In the genomic region with DNA sequence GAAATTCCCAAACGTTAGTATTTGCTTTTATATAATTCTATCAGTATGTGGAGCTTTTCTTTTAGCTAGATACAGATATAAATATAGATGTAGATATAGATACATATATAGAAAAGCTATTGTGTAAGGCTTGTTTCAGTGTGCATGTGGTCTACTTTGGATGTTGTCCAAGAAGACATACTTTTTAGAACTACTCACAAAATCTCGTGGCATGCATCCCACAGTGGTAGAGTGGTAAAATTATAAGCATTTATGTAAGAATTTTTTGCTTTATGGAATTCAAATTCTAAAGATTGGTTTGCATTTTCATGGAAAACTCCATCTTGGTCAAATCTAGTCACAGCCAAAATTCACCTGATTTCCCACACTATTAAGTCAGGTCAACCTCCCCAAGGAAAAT, we compare ENCODE assay signal across 22 cellular contexts.
DNase-seq lines count a peak whose midpoint lies in the region; ATAC-seq and TF ChIP-seq lines count a peak whose summit lies in the region.
"Had no signal": no experiment of that assay in that cellular context is flagged by ENCODE, and none has a peak within 500 bp of the region (broad histone marks: within the 10 kb centered on the region; RNA-seq: fewer than 3 reads in every experiment).

No MANE protein-coding gene starts in this region.

- DNase-seq in AG04449 (ENCODE audit: low read depth, low spot score) (peak; percentile 51), LHCN-M2 (ENCODE audit: low read depth) (peak; percentile 64), astrocyte of the hippocampus (ENCODE audit: low read depth, low spot score) (peak; percentile 52), fibroblast of villous mesenchyme (ENCODE audit: low read depth) (peak; percentile 30), DMS53 treated with DMSO at 0.1 percent for 48 hours (lab: John Stamatoyannopoulos, UW; ENCODE audit: unreplicated experiment) (no peak), GM23338 (ENCODE audit: low spot score) (no peak), NCI-H1092 treated with DMSO at 0.1 percent for 48 hours (lab: John Stamatoyannopoulos, UW) (no peak)
- DNase-seq: activated CD4-positive, alpha-beta T cell treated with anti-CD3 and anti-CD28 coated beads, Interleukin-2, amount 10 ng/mL, durations not matched to agents 7 days and 5 days; activated naive CD4-positive, alpha-beta T cell treated with Interleukin-2 at 50 U/mL for 16 hours; CD8-positive, alpha-beta T cell; effector CD4-positive, alpha-beta T cell; gastrocnemius medialis; mucosa of descending colon; NCI-H1092; Peyer's patch; right cardiac atrium; SW 1271 had no signal

- H3K4me1 Mint-ChIP-seq in GM23338 = no peaks in the 10 kb centered on the region
- H3K4me1 Mint-ChIP-seq: activated CD4-positive, alpha-beta T cell treated with anti-CD3 and anti-CD28 coated beads, Interleukin-2, amount 10 ng/mL, durations not matched to agents 7 days and 5 days; IgD-negative memory B cell had no signal

- H3K9me3 Mint-ChIP-seq in GM23338 = no peaks in the 10 kb centered on the region; the same call in 2 of the 3 replicates
- H3K9me3 Mint-ChIP-seq: activated CD4-positive, alpha-beta T cell treated with anti-CD3 and anti-CD28 coated beads, Interleukin-2, amount 10 ng/mL, durations not matched to agents 7 days and 5 days; CD8-positive, alpha-beta T cell had no signal

- peaks cover 1% of the 10 kb centered on the region for H3K27me3 Mint-ChIP-seq in GM23338 (ENCODE audit: insufficient read depth, low read depth, poor library complexity)
- H3K27me3 Mint-ChIP-seq: activated CD4-positive, alpha-beta T cell treated with anti-CD3 and anti-CD28 coated beads, Interleukin-2, amount 10 ng/mL, durations not matched to agents 7 days and 5 days; IgD-negative memory B cell had no signal

- TF ChIP-seq CTCF in AG04449 (IDR thresholded peaks at IDR 0.05; ENCODE audit: insufficient read depth, low read length, missing control alignments) = no peak
- TF ChIP-seq CTCF in fibroblast of villous mesenchyme (IDR thresholded peaks at IDR 0.05; ENCODE audit: insufficient read depth, low read depth, low read length) = no peak
- TF ChIP-seq CTCF in GM23338 (conservative IDR thresholded peaks at IDR 0.05; ENCODE audit: low read depth in 2 of 2) = no peak

- H3F3A ChIP-seq in GM23338 (replicated peaks; ENCODE audit: low read depth) = no peaks in the 10 kb centered on the region

- H2AFZ ChIP-seq in GM23338 = no peak overlapping the region; the same call in 1 of the 2 replicates

- no peaks in the 10 kb centered on the region for H4K20me1 ChIP-seq in GM23338 (replicated peaks; ENCODE audit: insufficient read depth)

- H3K4me3 ChIP-seq in AG04449 (ENCODE audit: low read depth, low read length) (no peak overlapping the region), fibroblast of villous mesenchyme (ENCODE audit: low read depth, low read length) (no peak overlapping the region), GM23338 (no peak overlapping the region)
- H3K4me3 ChIP-seq: cardiac muscle cell, gastrocnemius medialis, mucosa of descending colon, Peyer's patch, vagina had no signal

- no peaks in the 10 kb centered on the region for H3K36me3 Mint-ChIP-seq in GM23338 (ENCODE audit: low read depth)
- H3K36me3 Mint-ChIP-seq: CD8-positive, alpha-beta T cell; IgD-negative memory B cell had no signal

- H3K27ac ChIP-seq in GM23338 (ENCODE audit: low read depth) = no peak overlapping the region
- H3K27ac ChIP-seq: cardiac muscle cell, gastrocnemius medialis, neutrophil, Peyer's patch, vagina had no signal

- no peaks in the 10 kb centered on the region for H3K36me3 ChIP-seq in GM23338 (ENCODE audit: insufficient read depth)
- H3K36me3 ChIP-seq: cardiac muscle cell, gastrocnemius medialis, neutrophil, Peyer's patch, vagina had no signal

- no peak overlapping the region for H3K4me2 ChIP-seq in GM23338

- ATAC-seq in GM23338 = no peak
- no peak for ATAC-seq in GM19463 (IDR thresholded peaks at IDR 0.05; ENCODE audit: unreplicated experiment)
- ATAC-seq: CD8-positive, alpha-beta T cell; gastrocnemius medialis; mucosa of descending colon; right cardiac atrium had no signal

- H3K4me3 Mint-ChIP-seq in GM23338 = no peak overlapping the region
- H3K4me3 Mint-ChIP-seq: activated CD4-positive, alpha-beta T cell treated with anti-CD3 and anti-CD28 coated beads, Interleukin-2, amount 10 ng/mL, durations not matched to agents 7 days and 5 days; CD8-positive, alpha-beta T cell; IgD-negative memory B cell had no signal

- no peaks in the 10 kb centered on the region for H3K27me3 ChIP-seq in GM23338 (ENCODE audit: insufficient read depth)
- H3K27me3 ChIP-seq: cardiac muscle cell, gastrocnemius medialis, neutrophil, Peyer's patch, vagina had no signal

- no peaks in the 10 kb centered on the region for H3K9me2 ChIP-seq in GM23338 (ENCODE audit: insufficient read depth)

- POLR2A ChIA-PET in AG04449 (lab: Yijun Ruan, JAX) = no interaction called here

- CTCF ChIA-PET in AG04449 (lab: Yijun Ruan, JAX) = no interaction called here

- H3K4me1 ChIP-seq in GM23338 (ENCODE audit: insufficient read depth) = no peaks in the 10 kb centered on the region
- H3K4me1 ChIP-seq: gastrocnemius medialis, Peyer's patch, vagina had no signal

- no peaks in the 10 kb centered on the region for H3K79me2 ChIP-seq in GM23338 (replicated peaks; ENCODE audit: insufficient read depth)

- no peak overlapping the region for H3K27ac Mint-ChIP-seq in GM23338
- H3K27ac Mint-ChIP-seq: activated CD4-positive, alpha-beta T cell treated with anti-CD3 and anti-CD28 coated beads, Interleukin-2, amount 10 ng/mL, durations not matched to agents 7 days and 5 days; CD8-positive, alpha-beta T cell; IgD-negative memory B cell had no signal

TF ChIP-seq in GM23338, 12 proteins besides CTCF, POLR2A, EP300 and RAD21:
- no peak for TF ChIP-seq STAT1 (IDR thresholded peaks at IDR 0.05; ENCODE audit: unreplicated experiment)
- TF ChIP-seq ZNF331 (CRISPR knock-in tag; IDR thresholded peaks at IDR 0.05; ENCODE audit: low read depth) = no peak
- TF ChIP-seq EZH2 (IDR thresholded peaks at IDR 0.05; ENCODE audit: low read depth, unreplicated experiment) = no peak

Comparison
In these comparisons a context has a peak if more than half of its experiments do, and no peak if none do; other contexts are left out.
1. DNase-seq: peak in AG04449 (single experiment), LHCN-M2 (single experiment), astrocyte of the hippocampus (single experiment) and fibroblast of villous mesenchyme (single experiment); none in DMS53 treated with DMSO at 0.1 percent for 48 hours (single experiment), GM23338 (single experiment) and NCI-H1092 treated with DMSO at 0.1 percent for 48 hours (single experiment).